ENCODE assay signal across 8 cellular contexts in genomic region chr11:68031136-68031459, GRCh38. TPM values are rescaled to one million over a fixed set of nuclear protein-coding genes. Genes with fewer than 3 reads are reported as not detected.
DNase-seq lines count a peak whose midpoint lies in the region; ATAC-seq and TF ChIP-seq lines count a peak whose summit lies in the region.

No MANE protein-coding gene starts in this region.

- H3K36me3 ChIP-seq in OCI-LY7 (ENCODE audit: insufficient read depth, low read length) = peaks cover 18% of the 10 kb centered on the region

- DNase-seq in CD4-positive, alpha-beta T cell = no peak
- DNase-seq in OCI-LY7 (ENCODE audit: low spot score) (no peak), A172 (ENCODE audit: low spot score) (no peak)
- DNase-seq in effector memory CD8-positive, alpha-beta T cell = no peak
- DNase-seq in naive thymus-derived CD8-positive, alpha-beta T cell = peak in 1 of 10 donors; percentile 19

- no peaks in the 10 kb centered on the region for H3K9me3 Mint-ChIP-seq in CD4-positive, alpha-beta T cell
- no peaks in the 10 kb centered on the region for H3K9me3 Mint-ChIP-seq in effector memory CD8-positive, alpha-beta T cell
- H3K9me3 Mint-ChIP-seq in naive thymus-derived CD8-positive, alpha-beta T cell = peaks cover 0 to 3% (median 0%) of the 10 kb centered on the region in 9 donors

- H3K4me3 ChIP-seq in OCI-LY7 (ENCODE audit: low read depth, low read length, poor library complexity, severe bottlenecking) = peak overlapping the region; percentile 93

- no peak for TF ChIP-seq CTCF in CD4-positive, alpha-beta T cell (IDR thresholded peaks at IDR 0.05)
- no peak for TF ChIP-seq CTCF in OCI-LY7 (conservative IDR thresholded peaks at IDR 0.05; ENCODE audit: low read length)

- H3K9me2 ChIP-seq in OCI-LY7 (ENCODE audit: insufficient read depth, low read length) = no peaks in the 10 kb centered on the region

- peaks cover 32% of the 10 kb centered on the region for H3K4me1 ChIP-seq in OCI-LY7 (ENCODE audit: insufficient read depth, low read length, poor library complexity, severe bottlenecking)

- peak overlapping the region; percentile 94 for H3K4me3 Mint-ChIP-seq in CD4-positive, alpha-beta T cell
- H3K4me3 Mint-ChIP-seq in effector memory CD8-positive, alpha-beta T cell = peak overlapping the region; percentile 91 to 92
- H3K4me3 Mint-ChIP-seq in naive thymus-derived CD8-positive, alpha-beta T cell = peak overlapping the region; percentile 95 to 100 (median 97)

- H3K79me2 ChIP-seq in OCI-LY7 (ENCODE audit: insufficient read depth, low read depth, low read length) = peaks cover 11% of the 10 kb centered on the region; the same call in 1 of the 2 replicates

- no peaks in the 10 kb centered on the region for H3K27me3 Mint-ChIP-seq in CD4-positive, alpha-beta T cell
- H3K27me3 Mint-ChIP-seq in effector memory CD8-positive, alpha-beta T cell = no peaks in the 10 kb centered on the region
- no peaks in the 10 kb centered on the region for H3K27me3 Mint-ChIP-seq in naive thymus-derived CD8-positive, alpha-beta T cell

- no peaks in the 10 kb centered on the region for H4K20me1 ChIP-seq in OCI-LY7 (ENCODE audit: insufficient read depth, low read length)

- peaks cover 24% of the 10 kb centered on the region for H3K4me1 Mint-ChIP-seq in CD4-positive, alpha-beta T cell (ENCODE audit: low read depth)
- H3K4me1 Mint-ChIP-seq in effector memory CD8-positive, alpha-beta T cell (ENCODE audit: low read depth in 2 of 2) = peaks cover 17 to 27% of the 10 kb centered on the region in 2 donors
- peaks cover 13 to 37% (median 33%) of the 10 kb centered on the region in 4 donors for H3K4me1 Mint-ChIP-seq in naive thymus-derived CD8-positive, alpha-beta T cell

- no peak for ATAC-seq in CD4-positive, alpha-beta T cell (ENCODE audit: poor library complexity)
- ATAC-seq in effector memory CD8-positive, alpha-beta T cell (replicated peaks) = no peak
- no peak for ATAC-seq in naive thymus-derived CD8-positive, alpha-beta T cell
- ATAC-seq in HG03521 (IDR thresholded peaks at IDR 0.05; ENCODE audit: unreplicated experiment) (no peak), HG02798 (IDR thresholded peaks at IDR 0.05; ENCODE audit: poor library complexity, unreplicated experiment) (no peak), HG03565 (IDR thresholded peaks at IDR 0.05; ENCODE audit: unreplicated experiment) (no peak)

- H3K27me3 ChIP-seq in CD4-positive, alpha-beta T cell (ENCODE audit: control insufficient read depth, insufficient read depth, low read length) = no peaks in the 10 kb centered on the region

- H3K27ac ChIP-seq in CD4-positive, alpha-beta T cell (ENCODE audit: low read depth, low read length) = peak overlapping the region; percentile 76
- peak overlapping the region; percentile 48 for H3K27ac ChIP-seq in OCI-LY7 (ENCODE audit: low read depth, low read length, poor library complexity, severe bottlenecking)

- CTCF ChIA-PET in CD4-positive, alpha-beta T cell (lab: Charles Lee) = no interaction called here
- CTCF ChIA-PET in OCI-LY7 (lab: Charles Lee; ENCODE audit: unreplicated experiment) = no interaction called here

- H3K27ac Mint-ChIP-seq in CD4-positive, alpha-beta T cell = peak overlapping the region; percentile 87
- peak overlapping the region; percentile 47 to 92 for H3K27ac Mint-ChIP-seq in effector memory CD8-positive, alpha-beta T cell
- H3K27ac Mint-ChIP-seq in naive thymus-derived CD8-positive, alpha-beta T cell = peak overlapping the region; percentile 82 to 97 (median 95)

- H3K36me3 Mint-ChIP-seq in CD4-positive, alpha-beta T cell (ENCODE audit: low read depth) = peaks cover 11% of the 10 kb centered on the region
- H3K36me3 Mint-ChIP-seq in effector memory CD8-positive, alpha-beta T cell (ENCODE audit: insufficient read depth) = peaks cover 39% of the 10 kb centered on the region
- H3K36me3 Mint-ChIP-seq in naive thymus-derived CD8-positive, alpha-beta T cell = peaks cover 0 to 12% (median 0%) of the 10 kb centered on the region in 3 donors

- peak overlapping the region; percentile 59; the same call in 1 of the 2 replicates for H2AFZ ChIP-seq in OCI-LY7 (ENCODE audit: low read length)

- POLR2A ChIA-PET in CD4-positive, alpha-beta T cell (lab: Charles Lee) = interaction anchor here (1.0 to 2.7 kb wide), 3 partner anchors 8 to 89 kb away, joined by 3 to 21 read pairs (median 9); partner anchors contain the start of gene TCIRG1
- POLR2A ChIA-PET in OCI-LY7 (lab: Charles Lee) = interaction anchor here (1.3 to 1.6 kb wide), 2 partner anchors 8 to 9 kb away, joined by 5 read pairs; partner anchors contain the start of gene TCIRG1
- POLR2A ChIA-PET in naive thymus-derived CD8-positive, alpha-beta T cell (lab: Charles Lee) = interaction anchor here (0.6 to 2.8 kb wide), 3 partner anchors 9 to 65 kb away, joined by 3 to 23 read pairs (median 5); partner anchors contain the start of genes TCIRG1 and UNC93B1

- peak overlapping the region; percentile 97 for H3K4me2 ChIP-seq in OCI-LY7 (ENCODE audit: low read length)

- BruUV-seq in OCI-LY7 (replicated peaks; lab: Mats Ljungman, UMichigan) = no TSS peak

- H3K9me3 ChIP-seq in CD4-positive, alpha-beta T cell (ENCODE audit: control insufficient read depth, low read length) = no peaks in the 10 kb centered on the region
- no peaks in the 10 kb centered on the region for H3K9me3 ChIP-seq in OCI-LY7 (ENCODE audit: low read length)

- intact Hi-C loops in CD4-positive, alpha-beta T cell (cut with DNase I, micrococcal nuclease) = loop anchor here in 1 of 2 experiments (2.0 to 5.0 kb wide), 3 partner anchors 90 to 240 kb away; partner anchors contain the start of genes C11orf24 and CHKA
- intact Hi-C loops in OCI-LY7 (cut with micrococcal nuclease; ENCODE audit: unreplicated experiment) = no loop called here

RNA-seq across cellular contexts. Expression of gene NDUFS8, which starts 0.6 kb away (rescaled TPM):
- 10 to 100 TPM; 70.5 to 72.5 TPM for total RNA-seq in CD4-positive, alpha-beta T cell
- 152 and 173 TPM in 2 replicates for total RNA-seq in OCI-LY7 (2014; rRNA removed; shearing (Covaris generic))
- total RNA-seq in OCI-LY7 (2022) = 126 and 132 TPM in 2 replicates
- total RNA-seq in naive thymus-derived CD8-positive, alpha-beta T cell = 10 to 100 TPM; 81.5 to 92.9 TPM
- polyA plus RNA-seq in naive thymus-derived CD8-positive, alpha-beta T cell = 100 to 1,000 TPM; 184 to 203 (median 198) TPM
- total RNA-seq in A172 (2014; rRNA removed; shearing (Covaris generic)) = 255 and 310 TPM in 2 replicates

RNA-seq across cellular contexts. Expression of gene TCIRG1, which starts 7.7 kb away (rescaled TPM):
- total RNA-seq in CD4-positive, alpha-beta T cell = 100 to 1,000 TPM; 202 to 207 TPM
- total RNA-seq in OCI-LY7 (2014; rRNA removed; shearing (Covaris generic)) = 148 and 199 TPM in 2 replicates
- 201 and 204 TPM in 2 replicates for total RNA-seq in OCI-LY7 (2022)
- total RNA-seq in naive thymus-derived CD8-positive, alpha-beta T cell = 100 to 1,000 TPM; 149 to 164 TPM
- polyA plus RNA-seq in naive thymus-derived CD8-positive, alpha-beta T cell = 10 to 100 TPM; 19.9 to 24.2 (median 20.9) TPM
- total RNA-seq in A172 (2014; rRNA removed; shearing (Covaris generic)) = 149 and 167 TPM in 2 replicates

RNA-seq across cellular contexts. Expression of gene ALDH3B1, which starts 21.0 kb away (rescaled TPM):
- total RNA-seq in CD4-positive, alpha-beta T cell = under 1 TPM; 0.34 to 0.44 TPM
- total RNA-seq in OCI-LY7 (2014; rRNA removed; shearing (Covaris generic)) = 0.50 TPM in 1 of 2 replicates, not detected in the other
- total RNA-seq in OCI-LY7 (2022) = 0.53 and 0.65 TPM in 2 replicates
- under 1 TPM in 1 of 2 experiments, not detected in 1; 0.39 TPM for total RNA-seq in naive thymus-derived CD8-positive, alpha-beta T cell
- polyA plus RNA-seq in naive thymus-derived CD8-positive, alpha-beta T cell = under 1 TPM in 1 of 3 donors, not detected in 2; 0.09 TPM
- total RNA-seq in A172 (2014; rRNA removed; shearing (Covaris generic)) = 54.0 and 64.8 TPM in 2 replicates

RNA-seq across cellular contexts. Expression of gene UNC93B1, which starts 27.2 kb away (rescaled TPM):
- total RNA-seq in CD4-positive, alpha-beta T cell = 10 to 100 TPM; 21.3 to 22.0 TPM
- total RNA-seq in OCI-LY7 (2014; rRNA removed; shearing (Covaris generic)) = 39.6 and 44.0 TPM in 2 replicates
- 49.7 and 52.1 TPM in 2 replicates for total RNA-seq in OCI-LY7 (2022)
- 10 to 100 TPM; 15.1 to 17.4 TPM for total RNA-seq in naive thymus-derived CD8-positive, alpha-beta T cell
- polyA plus RNA-seq in naive thymus-derived CD8-positive, alpha-beta T cell = 10 to 100 TPM in 2 of 3 donors, 1 to 10 TPM in 1; 8.9 to 11.0 (median 10.8) TPM
- 22.1 and 34.3 TPM in 2 replicates for total RNA-seq in A172 (2014; rRNA removed; shearing (Covaris generic))

Comparison
In these comparisons a context has a peak if more than half of its experiments do, and no peak if none do; other contexts are left out.
1. RNA of gene ALDH3B1, which starts 21.0 kb away (total RNA-seq): 54.0 to 64.8 TPM in A172; 0.50 to 0.65 TPM in OCI-LY7, 0.34 to 0.44 TPM in CD4-positive, alpha-beta T cell and 0.39 TPM in naive thymus-derived CD8-positive, alpha-beta T cell; every median in the first group is over 10 times any median in the second.
2. Peak in every context shown above with its lines, with median percentiles within 50 percentile points of each other: H3K27ac Mint-ChIP-seq and H3K4me3 Mint-ChIP-seq.